ENCODE assay signal across 2 cellular contexts in the genomic region with DNA sequence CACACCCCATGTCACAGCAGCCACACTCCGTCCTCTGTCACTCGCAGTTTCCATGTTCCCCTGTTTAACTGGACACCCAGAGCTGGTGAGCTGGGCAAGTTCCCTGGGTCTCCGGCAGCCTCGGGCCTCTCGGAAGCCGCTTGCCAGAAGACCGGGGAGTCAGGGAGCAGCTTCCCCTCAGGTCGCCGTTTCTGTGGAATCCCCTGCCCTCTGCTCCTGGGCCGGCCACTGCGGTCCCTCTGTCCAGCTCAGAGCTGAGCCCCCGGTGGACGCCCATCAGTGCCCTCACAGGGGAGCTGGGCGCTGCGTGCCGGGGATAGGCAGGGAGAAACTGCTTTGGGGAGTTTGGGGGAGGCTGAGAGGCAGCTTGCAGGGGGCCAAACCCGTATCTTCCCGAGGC.
TF ChIP-seq lines count a peak whose summit lies in the region.

No MANE protein-coding gene starts in this region.

TF ChIP-seq in H1, 55 proteins besides CTCF, POLR2A, EP300 and RAD21 (continues in another document):
- TF ChIP-seq TBP (IDR thresholded peaks at IDR 0.05; ENCODE audit: low read depth, low read length): no peak
- TF ChIP-seq, protein P1, sequence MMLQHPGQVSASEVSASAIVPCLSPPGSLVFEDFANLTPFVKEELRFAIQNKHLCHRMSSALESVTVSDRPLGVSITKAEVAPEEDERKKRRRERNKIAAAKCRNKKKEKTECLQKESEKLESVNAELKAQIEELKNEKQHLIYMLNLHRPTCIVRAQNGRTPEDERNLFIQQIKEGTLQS (IDR thresholded peaks at IDR 0.05; ENCODE audit: insufficient read depth, low read depth, low read length): no peak
- no peak for TF ChIP-seq SRF (IDR thresholded peaks at IDR 0.05; ENCODE audit: low read depth, low read length)
- no peak for TF ChIP-seq CHD1 (IDR thresholded peaks at IDR 0.05; ENCODE audit: low read depth, low read length)
- no peak for TF ChIP-seq SIN3A (conservative IDR thresholded peaks at IDR 0.05 in 1 of 2, IDR thresholded peaks at IDR 0.05 in 1 of 2; ENCODE audit: low read depth in 1 of 2, low read length in 2 of 2)
- TF ChIP-seq EZH2 (IDR thresholded peaks at IDR 0.05; ENCODE audit: low read depth, low read length, severe bottlenecking): no peak
- TF ChIP-seq SP1 (IDR thresholded peaks at IDR 0.05; ENCODE audit: low read depth, low read length): no peak
- no peak for TF ChIP-seq SIRT6 (IDR thresholded peaks at IDR 0.05; ENCODE audit: low read length)
- no peak for TF ChIP-seq SUZ12 (IDR thresholded peaks at IDR 0.05; ENCODE audit: low read length)
- no peak for TF ChIP-seq MAFK (IDR thresholded peaks at IDR 0.05; ENCODE audit: low read depth, low read length)
- TF ChIP-seq, protein P2, sequence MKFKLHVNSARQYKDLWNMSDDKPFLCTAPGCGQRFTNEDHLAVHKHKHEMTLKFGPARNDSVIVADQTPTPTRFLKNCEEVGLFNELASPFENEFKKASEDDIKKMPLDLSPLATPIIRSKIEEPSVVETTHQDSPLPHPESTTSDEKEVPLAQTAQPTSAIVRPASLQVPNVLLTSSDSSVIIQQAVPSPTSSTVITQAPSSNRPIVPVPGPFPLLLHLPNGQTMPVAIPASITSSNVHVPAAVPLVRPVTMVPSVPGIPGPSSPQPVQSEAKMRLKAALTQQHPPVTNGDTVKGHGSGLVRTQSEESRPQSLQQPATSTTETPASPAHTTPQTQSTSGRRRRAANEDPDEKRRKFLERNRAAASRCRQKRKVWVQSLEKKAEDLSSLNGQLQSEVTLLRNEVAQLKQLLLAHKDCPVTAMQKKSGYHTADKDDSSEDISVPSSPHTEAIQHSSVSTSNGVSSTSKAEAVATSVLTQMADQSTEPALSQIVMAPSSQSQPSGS (IDR thresholded peaks at IDR 0.05; ENCODE audit: low read length): no peak
- TF ChIP-seq KDM1A (IDR thresholded peaks at IDR 0.05; ENCODE audit: borderline replicate concordance, low read length): no peak
- TF ChIP-seq CTBP2 (IDR thresholded peaks at IDR 0.05; ENCODE audit: borderline replicate concordance, insufficient read depth, insufficient read length, low read length): no peak
- TF ChIP-seq TCF12 (IDR thresholded peaks at IDR 0.05; ENCODE audit: low read depth, low read length): no peak
- no peak for TF ChIP-seq CBX5 (IDR thresholded peaks at IDR 0.05; ENCODE audit: low read depth, low read length)
- no peak for TF ChIP-seq ASH2L (IDR thresholded peaks at IDR 0.05; ENCODE audit: low read length)
- no peak for TF ChIP-seq FOSL1 (IDR thresholded peaks at IDR 0.05; ENCODE audit: insufficient read depth, low read depth, low read length)
- TF ChIP-seq GABPA (IDR thresholded peaks at IDR 0.05; ENCODE audit: borderline replicate concordance, insufficient read depth, low read length): no peak

TF ChIP-seq in neural cell, 6 proteins besides CTCF, POLR2A, EP300 and RAD21:
- no peak for TF ChIP-seq MXI1 (conservative IDR thresholded peaks at IDR 0.05; ENCODE audit: poor library complexity, severe bottlenecking)
- no peak for TF ChIP-seq TAF1 (IDR thresholded peaks at IDR 0.05; ENCODE audit: low read depth)
- no peak for TF ChIP-seq REST (IDR thresholded peaks at IDR 0.05; ENCODE audit: borderline replicate concordance)
- TF ChIP-seq SMC3 (conservative IDR thresholded peaks at IDR 0.05; ENCODE audit: poor library complexity): no peak
- TF ChIP-seq EZH2 (IDR thresholded peaks at IDR 0.05; ENCODE audit: borderline replicate concordance, insufficient read depth, low read length, poor library complexity, severe bottlenecking): no peak
